ENCODE assay signal across 8 cellular contexts in the genomic region with DNA sequence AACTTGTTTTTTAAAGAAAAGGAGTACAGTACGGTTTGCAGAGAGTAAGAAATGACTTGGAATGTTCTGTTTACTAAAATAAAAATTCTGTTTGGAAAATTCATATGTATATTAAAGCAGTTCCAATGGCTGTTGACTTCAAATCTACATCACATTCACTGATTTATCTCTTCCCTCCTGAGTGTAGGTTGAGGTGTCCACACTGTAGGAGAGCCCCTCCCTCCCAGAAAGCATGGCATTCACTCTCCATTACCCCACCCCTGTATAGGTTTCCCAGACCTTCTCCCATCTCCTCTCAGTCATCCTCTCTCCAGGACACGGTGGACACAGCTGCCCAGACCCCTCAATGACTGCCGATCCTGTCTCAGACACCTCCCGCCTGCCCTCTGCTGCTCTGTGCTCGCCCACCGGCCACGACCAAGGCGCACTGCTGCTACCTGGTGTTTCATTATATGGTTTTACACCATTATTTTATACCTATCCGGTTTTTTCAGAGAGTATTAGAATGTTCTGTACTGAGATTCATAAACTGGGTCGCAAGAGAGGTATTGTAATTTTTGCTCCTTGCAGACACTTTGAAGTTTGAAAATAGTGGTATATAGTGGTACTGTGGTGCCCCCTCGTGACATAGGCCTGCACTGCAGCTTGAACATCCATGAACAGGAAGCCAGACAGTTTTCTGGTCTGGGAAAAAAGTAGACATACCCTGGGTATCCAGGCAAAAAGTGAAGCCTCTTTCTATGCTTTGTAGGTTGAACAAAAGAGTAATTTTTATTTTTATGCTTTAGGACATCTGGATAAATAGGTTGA. TPM values are rescaled to one million over a fixed set of nuclear protein-coding genes. Genes with fewer than 3 reads are reported as not detected.
DNase-seq lines count a peak whose midpoint lies in the region; ATAC-seq and TF ChIP-seq lines count a peak whose summit lies in the region.

No MANE protein-coding gene starts in this region.

- no peaks in the 10 kb centered on the region for H3K4me1 ChIP-seq in CD4-positive, alpha-beta memory T cell (ENCODE audit: insufficient read depth, low read length)
- H3K4me1 ChIP-seq in iPS-15b (ENCODE audit: control insufficient read depth, insufficient read depth, low read length) (no peaks in the 10 kb centered on the region), spleen (no peaks in the 10 kb centered on the region)

- H3K27ac ChIP-seq in CD4-positive, alpha-beta memory T cell (ENCODE audit: low read depth, low read length): no peak overlapping the region
- H3K27ac ChIP-seq in spleen: no peak overlapping the region

- CTCF ChIA-PET in CD4-positive, alpha-beta memory T cell (lab: Charles Lee; ENCODE audit: partially characterized antibody): interaction anchor here (1.2 to 1.9 kb wide), 4 partner anchors 16 to 241 kb away, joined by 3 to 11 read pairs (median 6); no protein-coding TSS in a partner anchor

- peaks cover 9 to 11% of the 10 kb centered on the region in 2 donors for H3K27me3 Mint-ChIP-seq in CD4-positive, alpha-beta memory T cell

- peak; percentile 53 for ATAC-seq in GM19372 (IDR thresholded peaks at IDR 0.05; ENCODE audit: low read depth, unreplicated experiment)
- no peak for ATAC-seq in HG03460 (IDR thresholded peaks at IDR 0.05; ENCODE audit: unreplicated experiment)

- H3K9me3 ChIP-seq in CD4-positive, alpha-beta memory T cell (ENCODE audit: control insufficient read depth in 1 of 2, low read length in 2 of 2): no peaks in the 10 kb centered on the region
- H3K9me3 ChIP-seq in iPS-15b (ENCODE audit: control insufficient read depth, insufficient read depth, low read length) (no peaks in the 10 kb centered on the region), spleen (no peaks in the 10 kb centered on the region)

- H3K36me3 ChIP-seq in CD4-positive, alpha-beta memory T cell (ENCODE audit: insufficient read depth, low read length): no peaks in the 10 kb centered on the region
- no peaks in the 10 kb centered on the region for H3K36me3 ChIP-seq in iPS-15b (ENCODE audit: control insufficient read depth, insufficient read depth, low read length)
- H3K36me3 ChIP-seq in spleen: no peaks in the 10 kb centered on the region

- 15 to 43% (median 24%) methylated on average over 11 of the region's 11 CpGs for WGBS in spleen, 5 donors

- H3K27me3 ChIP-seq in CD4-positive, alpha-beta memory T cell (ENCODE audit: insufficient read depth, low read length): no peaks in the 10 kb centered on the region
- H3K27me3 ChIP-seq in iPS-15b (ENCODE audit: control insufficient read depth, insufficient read depth, low read length): peaks cover 15% of the 10 kb centered on the region
- peaks cover 0 to 29% (median 0%) of the 10 kb centered on the region in 7 donors for H3K27me3 ChIP-seq in spleen (replicated peaks in 1 of 7)

- peak overlapping the region in 2 of 7 donors; percentile 6 to 20 for H3K27ac Mint-ChIP-seq in CD4-positive, alpha-beta memory T cell

- peak; percentile 40 to 60 (median 53) for DNase-seq in CD4-positive, alpha-beta memory T cell
- DNase-seq in T-helper 9 cell (peak; percentile 44), astrocyte of the hippocampus (ENCODE audit: low read depth, low spot score) (peak; percentile 68), spleen (no peak)

- no peaks in the 10 kb centered on the region for H3K9me3 Mint-ChIP-seq in CD4-positive, alpha-beta memory T cell

- no peak overlapping the region for H3K9ac ChIP-seq in iPS-15b (ENCODE audit: low read depth, low read length)

- POLR2A ChIA-PET in CD4-positive, alpha-beta memory T cell (lab: Charles Lee; ENCODE audit: partially characterized antibody): no interaction called here

- no peak for TF ChIP-seq POLR2A in spleen (IDR thresholded peaks at IDR 0.05)

- TF ChIP-seq CTCF in LNCAP (IDR thresholded peaks at IDR 0.05) (peak; percentile 71), spleen (IDR thresholded peaks at IDR 0.05 in 8 of 11, conservative IDR thresholded peaks at IDR 0.05 in 3 of 11) (peak in 10 of 11 experiments; percentile 18 to 71 (median 61))

- H3K4me3 Mint-ChIP-seq in CD4-positive, alpha-beta memory T cell: peak overlapping the region in 3 of 8 donors; percentile 26 to 68 (median 47)

- H3K4me1 Mint-ChIP-seq in CD4-positive, alpha-beta memory T cell: peaks cover 4% of the 10 kb centered on the region in 4 donors

- intact Hi-C loops in CD4-positive, alpha-beta memory T cell (cut with micrococcal nuclease): loop anchor here (1.0 kb wide), 2 partner anchors 225 to 288 kb away; no protein-coding TSS in a partner anchor
- intact Hi-C loops in spleen (cut with DNase I; ENCODE audit: low total_unique reads): no loop called here

- H3K4me3 ChIP-seq in CD4-positive, alpha-beta memory T cell (ENCODE audit: low read length in 2 of 2): no peak overlapping the region
- H3K4me3 ChIP-seq in iPS-15b (ENCODE audit: low read depth, low read length): peak overlapping the region; percentile 24
- no peak overlapping the region for H3K4me3 ChIP-seq in spleen

- H3K36me3 Mint-ChIP-seq in CD4-positive, alpha-beta memory T cell: no peaks in the 10 kb centered on the region

RNA-seq across cellular contexts. Expression of a gene that starts 38.8 kb away (rescaled TPM):
- 10 to 100 TPM; 38.9 to 39.6 TPM for total RNA-seq in CD4-positive, alpha-beta memory T cell
- 100 to 1,000 TPM in 1 of 2 donors, 10 to 100 TPM in 1; 58.3 to 101 TPM for polyA plus RNA-seq in CD4-positive, alpha-beta memory T cell
- total RNA-seq in spleen: 10 to 100 TPM; 26.0 to 58.6 (median 46.6) TPM
- 10 to 100 TPM; 45.7 to 72.7 (median 57.6) TPM for polyA plus RNA-seq in spleen
